Comparison of ENCODE assay signal across 17 cellular contexts in the genomic region with DNA sequence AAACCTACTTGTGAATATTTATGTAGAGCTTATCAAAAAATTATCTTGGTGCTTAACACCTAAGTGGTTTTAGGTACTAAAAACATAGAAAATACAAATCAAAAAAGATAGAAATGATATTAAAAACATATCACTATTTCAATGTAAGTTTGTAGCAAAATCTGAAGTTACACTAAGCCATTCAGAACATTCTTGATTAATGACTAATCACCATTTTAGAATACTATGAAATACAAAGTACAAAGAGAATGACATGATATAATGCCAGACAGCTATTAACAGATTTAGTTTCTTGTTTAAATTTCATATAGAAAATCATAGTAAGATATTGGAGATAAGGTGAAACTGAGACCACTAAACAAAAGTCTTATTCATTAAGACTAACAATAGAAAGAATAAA.
"Had no signal": no experiment of that assay in that cellular context is flagged by ENCODE, and none has a peak within 500 bp of the region (broad histone marks: within the 10 kb centered on the region; RNA-seq: fewer than 3 reads in every experiment).

No MANE protein-coding gene starts in this region.

- H3K27ac ChIP-seq: epithelial cell of prostate, testis, upper lobe of right lung had no signal

- H3K4me3 ChIP-seq: testis, upper lobe of right lung had no signal

- DNase-seq: activated CD4-positive, alpha-beta T cell treated with anti-CD3 and anti-CD28 coated beads, Interleukin-2, amount 50 U/mL, for 48 hours; activated CD4-positive, CD25-positive, alpha-beta regulatory T cell treated with anti-CD3 and anti-CD28 coated beads, Interleukin-2, amount 50 U/mL, for 72 hours; activated CD8-positive, alpha-beta memory T cell treated with anti-CD3 and anti-CD28 coated beads, Interleukin-2, amount 10 ng/mL, durations not matched to agents 7 days and 5 days; activated gamma-delta T cell; activated T-cell treated with anti-CD3 and anti-CD28 coated beads, Interleukin-2, amount 50 U/mL, for 4 hours; aorta; caudate nucleus; cortex of kidney; effector CD8-positive, alpha-beta T cell; glutamatergic neuron; stimulated activated CD4-positive, alpha-beta T cell treated with anti-CD3 and anti-CD28 coated beads, Interleukin-15, amount 100 ng/mL, for 24 hours; stimulated activated CD4-positive, alpha-beta T cell treated with anti-CD3 and anti-CD28 coated beads, Interleukin-4, amount 100 ng/mL, for 24 hours; stimulated activated naive CD8-positive, alpha-beta T cell treated with anti-CD3 and anti-CD28 coated beads, Interleukin-15, amount 100 ng/mL, for 72 hours; T-helper 9 cell; testis; upper lobe of right lung had no signal

- H3K4me1 ChIP-seq: testis, upper lobe of right lung had no signal

- H3K36me3 ChIP-seq: upper lobe of right lung had no signal

- H3K9me3 ChIP-seq: testis had no signal

- H3K27me3 ChIP-seq: testis, upper lobe of right lung had no signal

- ATAC-seq: activated CD8-positive, alpha-beta memory T cell treated with anti-CD3 and anti-CD28 coated beads, Interleukin-2, amount 10 ng/mL, durations not matched to agents 7 days and 5 days; activated T-cell treated with anti-CD3 and anti-CD28 coated beads, Interleukin-2, amount 50 U/mL, for 4 hours; stimulated activated naive CD8-positive, alpha-beta T cell treated with anti-CD3 and anti-CD28 coated beads, Interleukin-15, amount 100 ng/mL, for 72 hours; upper lobe of right lung had no signal
